9 cellular contexts compared by ENCODE assay signal in genomic region chr4:52588771-52589591, GRCh38.
DNase-seq lines count a peak whose midpoint lies in the region; ATAC-seq and TF ChIP-seq lines count a peak whose summit lies in the region.
"Had no signal": no experiment of that assay in that cellular context is flagged by ENCODE, and none has a peak within 500 bp of the region (broad histone marks: within the 10 kb centered on the region; RNA-seq: fewer than 3 reads in every experiment).

No MANE protein-coding gene starts in this region.

- no peaks in the 10 kb centered on the region for H3K36me3 ChIP-seq in body of pancreas (replicated peaks in 1 of 2; ENCODE audit: insufficient read depth in 1 of 2, low read depth in 2 of 2)

- WGBS in body of pancreas, 2 donors = 58 to 69% methylated on average over 13 of the region's 13 CpGs

- no peak for TF ChIP-seq POLR2A in body of pancreas (IDR thresholded peaks at IDR 0.05)

- H3K4me3 ChIP-seq in fibroblast of mammary gland (ENCODE audit: control insufficient read depth, low read depth, low read length) = no peak overlapping the region
- no peak overlapping the region for H3K4me3 ChIP-seq in body of pancreas

- peak; percentile 76 for ATAC-seq in activated CD8-positive, alpha-beta memory T cell treated with anti-CD3 and anti-CD28 coated beads, Interleukin-2, amount 10 ng/mL, durations not matched to agents 7 days and 5 days
- no peak for ATAC-seq in body of pancreas

- no peaks in the 10 kb centered on the region for H3K9me3 Mint-ChIP-seq in activated CD8-positive, alpha-beta memory T cell treated with anti-CD3 and anti-CD28 coated beads, Interleukin-2, amount 10 ng/mL, durations not matched to agents 7 days and 5 days (ENCODE audit: low read depth)

- H3K9me3 ChIP-seq in body of pancreas = no peaks in the 10 kb centered on the region

- H3K27me3 Mint-ChIP-seq in activated CD8-positive, alpha-beta memory T cell treated with anti-CD3 and anti-CD28 coated beads, Interleukin-2, amount 10 ng/mL, durations not matched to agents 7 days and 5 days = peaks cover 3% of the 10 kb centered on the region
- H3K27me3 Mint-ChIP-seq: IgD-negative memory B cell had no signal

- TF ChIP-seq CTCF in fibroblast of mammary gland (conservative IDR thresholded peaks at IDR 0.05; ENCODE audit: control insufficient read depth, insufficient read depth, low read depth, low read length) (no peak), body of pancreas (IDR thresholded peaks at IDR 0.05) (no peak)

- CTCF ChIA-PET in activated CD8-positive, alpha-beta memory T cell treated with anti-CD3 and anti-CD28 coated beads, Interleukin-2, amount 10 ng/mL, durations not matched to agents 7 days and 5 days (lab: Charles Lee) = interaction anchor here (1.2 to 2.3 kb wide), 5 partner anchors 10 to 124 kb away, joined by 3 to 8 read pairs (median 7); no protein-coding TSS in a partner anchor

- no peaks in the 10 kb centered on the region for H3K4me1 ChIP-seq in body of pancreas

- peaks cover 1% of the 10 kb centered on the region for H3K36me3 Mint-ChIP-seq in activated CD8-positive, alpha-beta memory T cell treated with anti-CD3 and anti-CD28 coated beads, Interleukin-2, amount 10 ng/mL, durations not matched to agents 7 days and 5 days

- no peaks in the 10 kb centered on the region for H3K27me3 ChIP-seq in body of pancreas

- H3K27ac ChIP-seq in body of pancreas = no peak overlapping the region

- H3K4me1 Mint-ChIP-seq in activated CD8-positive, alpha-beta memory T cell treated with anti-CD3 and anti-CD28 coated beads, Interleukin-2, amount 10 ng/mL, durations not matched to agents 7 days and 5 days = peaks cover 24% of the 10 kb centered on the region
- H3K4me1 Mint-ChIP-seq: IgD-negative memory B cell had no signal

- no peak overlapping the region for H3K4me3 Mint-ChIP-seq in activated CD8-positive, alpha-beta memory T cell treated with anti-CD3 and anti-CD28 coated beads, Interleukin-2, amount 10 ng/mL, durations not matched to agents 7 days and 5 days
- H3K4me3 Mint-ChIP-seq: IgD-negative memory B cell had no signal

- intact Hi-C loops in body of pancreas (cut with DNase I) = no loop called here

- DNase-seq in KG1 (lab: John Stamatoyannopoulos, UW) (peak; percentile 50), fibroblast of mammary gland (ENCODE audit: low read depth) (peak; percentile 73), NCI-H2081 treated with DMSO at 0.1 percent for 48 hours (lab: John Stamatoyannopoulos, UW) (no peak), body of pancreas (no peak), NCI-H146 (lab: John Stamatoyannopoulos, UW) (no peak), NCI-H2171 (lab: John Stamatoyannopoulos, UW) (no peak)
- peak; percentile 58 for DNase-seq in activated CD8-positive, alpha-beta memory T cell treated with anti-CD3 and anti-CD28 coated beads, Interleukin-2, amount 10 ng/mL, durations not matched to agents 7 days and 5 days
- DNase-seq in stimulated activated CD4-positive, alpha-beta T cell treated with anti-CD3 and anti-CD28 coated beads, Interleukin-4, amount 100 ng/mL, for 24 hours = peak; percentile 27

- peak overlapping the region; percentile 62 for H3K27ac Mint-ChIP-seq in activated CD8-positive, alpha-beta memory T cell treated with anti-CD3 and anti-CD28 coated beads, Interleukin-2, amount 10 ng/mL, durations not matched to agents 7 days and 5 days
- H3K27ac Mint-ChIP-seq: IgD-negative memory B cell had no signal

Comparison
In these comparisons a context has a peak if more than half of its experiments do, and no peak if none do; other contexts are left out.
1. DNase-seq: peak in KG1 (single experiment), activated CD8-positive, alpha-beta memory T cell treated with anti-CD3 and anti-CD28 coated beads, Interleukin-2, amount 10 ng/mL, durations not matched to agents 7 days and 5 days (single experiment), fibroblast of mammary gland (single experiment) and stimulated activated CD4-positive, alpha-beta T cell treated with anti-CD3 and anti-CD28 coated beads, Interleukin-4, amount 100 ng/mL, for 24 hours (single experiment); none in NCI-H2081 treated with DMSO at 0.1 percent for 48 hours (single experiment), body of pancreas (0 of 4), NCI-H146 (single experiment) and NCI-H2171 (single experiment).